ENCODE assay signal across 13 cellular contexts in the genomic region with DNA sequence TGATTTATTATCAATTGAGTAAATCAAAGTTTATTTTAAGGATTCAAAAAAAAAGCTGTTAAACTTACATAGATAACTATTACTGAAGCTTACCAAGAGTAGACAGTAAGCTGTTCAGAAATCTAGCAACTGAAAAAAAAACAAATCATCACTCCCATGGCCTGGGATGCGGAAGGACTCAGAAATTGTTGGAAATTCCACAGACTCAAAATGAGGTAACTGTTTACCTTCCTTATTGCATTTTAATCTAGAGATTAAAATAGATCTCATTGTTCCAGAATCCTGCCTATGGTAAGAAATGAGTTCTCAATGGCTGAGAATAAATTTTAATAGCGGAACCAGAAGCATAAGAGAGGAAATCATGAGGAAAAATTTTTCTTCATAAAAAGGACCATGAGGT.
"Had no signal": no experiment of that assay in that cellular context is flagged by ENCODE, and none has a peak within 500 bp of the region (broad histone marks: within the 10 kb centered on the region; RNA-seq: fewer than 3 reads in every experiment).

No MANE protein-coding gene starts in this region.

- H3K27ac ChIP-seq: SK-N-MC had no signal

- DNase-seq: activated naive CD4-positive, alpha-beta T cell treated with anti-CD3 and anti-CD28 coated beads, Interleukin-2, amount 10 ng/mL, durations not matched to agents 7 days and 5 days; effector memory CD4-positive, alpha-beta T cell; right cardiac atrium; stimulated activated naive CD8-positive, alpha-beta T cell treated with anti-CD3 and anti-CD28 coated beads, Interleukin-15, Interleukin-2, amounts not matched to agents 100 U/mL and 50 U/mL, for 24 hours had no signal

- H3K4me3 ChIP-seq: SK-N-MC, skin epidermis had no signal

- ATAC-seq: left lobe of liver; natural killer cell treated with Interleukin-12 subunit alpha and Interleukin-12 subunit beta and Interleukin-15 and Interleukin-18, amount 100 ng/mL, for 72 hours had no signal

- H3K4me3 Mint-ChIP-seq: activated naive CD4-positive, alpha-beta T cell treated with anti-CD3 and anti-CD28 coated beads, Interleukin-2, amount 10 ng/mL, durations not matched to agents 7 days and 5 days; activated T-helper 17 cell treated with anti-CD3 and anti-CD28 coated beads, Interleukin-2, amount 50 U/mL, for 72 hours; central memory CD8-positive, alpha-beta T cell; memory B cell; natural killer cell treated with Interleukin-12 subunit alpha and Interleukin-12 subunit beta and Interleukin-15 and Interleukin-18, amount 100 ng/mL, for 72 hours; type B pancreatic cell had no signal

- H3K27ac Mint-ChIP-seq: activated naive CD4-positive, alpha-beta T cell treated with anti-CD3 and anti-CD28 coated beads, Interleukin-2, amount 10 ng/mL, durations not matched to agents 7 days and 5 days; activated T-helper 17 cell treated with anti-CD3 and anti-CD28 coated beads, Interleukin-2, amount 50 U/mL, for 72 hours; memory B cell; natural killer cell treated with Interleukin-12 subunit alpha and Interleukin-12 subunit beta and Interleukin-15 and Interleukin-18, amount 100 ng/mL, for 72 hours; progenitor cell of endocrine pancreas; type B pancreatic cell had no signal

- H3K9me3 Mint-ChIP-seq: activated naive CD4-positive, alpha-beta T cell treated with anti-CD3 and anti-CD28 coated beads, Interleukin-2, amount 10 ng/mL, durations not matched to agents 7 days and 5 days; activated T-helper 17 cell treated with anti-CD3 and anti-CD28 coated beads, Interleukin-2, amount 50 U/mL, for 72 hours; central memory CD8-positive, alpha-beta T cell; memory B cell; natural killer cell treated with Interleukin-12 subunit alpha and Interleukin-12 subunit beta and Interleukin-15 and Interleukin-18, amount 100 ng/mL, for 72 hours had no signal

- H3K36me3 Mint-ChIP-seq: activated naive CD4-positive, alpha-beta T cell treated with anti-CD3 and anti-CD28 coated beads, Interleukin-2, amount 10 ng/mL, durations not matched to agents 7 days and 5 days; memory B cell; natural killer cell treated with Interleukin-12 subunit alpha and Interleukin-12 subunit beta and Interleukin-15 and Interleukin-18, amount 100 ng/mL, for 72 hours had no signal

- H3K27me3 Mint-ChIP-seq: activated naive CD4-positive, alpha-beta T cell treated with anti-CD3 and anti-CD28 coated beads, Interleukin-2, amount 10 ng/mL, durations not matched to agents 7 days and 5 days; progenitor cell of endocrine pancreas; type B pancreatic cell had no signal

- H3K4me1 Mint-ChIP-seq: activated naive CD4-positive, alpha-beta T cell treated with anti-CD3 and anti-CD28 coated beads, Interleukin-2, amount 10 ng/mL, durations not matched to agents 7 days and 5 days; activated T-helper 17 cell treated with anti-CD3 and anti-CD28 coated beads, Interleukin-2, amount 50 U/mL, for 72 hours; central memory CD8-positive, alpha-beta T cell; memory B cell had no signal
